In the genomic region with DNA sequence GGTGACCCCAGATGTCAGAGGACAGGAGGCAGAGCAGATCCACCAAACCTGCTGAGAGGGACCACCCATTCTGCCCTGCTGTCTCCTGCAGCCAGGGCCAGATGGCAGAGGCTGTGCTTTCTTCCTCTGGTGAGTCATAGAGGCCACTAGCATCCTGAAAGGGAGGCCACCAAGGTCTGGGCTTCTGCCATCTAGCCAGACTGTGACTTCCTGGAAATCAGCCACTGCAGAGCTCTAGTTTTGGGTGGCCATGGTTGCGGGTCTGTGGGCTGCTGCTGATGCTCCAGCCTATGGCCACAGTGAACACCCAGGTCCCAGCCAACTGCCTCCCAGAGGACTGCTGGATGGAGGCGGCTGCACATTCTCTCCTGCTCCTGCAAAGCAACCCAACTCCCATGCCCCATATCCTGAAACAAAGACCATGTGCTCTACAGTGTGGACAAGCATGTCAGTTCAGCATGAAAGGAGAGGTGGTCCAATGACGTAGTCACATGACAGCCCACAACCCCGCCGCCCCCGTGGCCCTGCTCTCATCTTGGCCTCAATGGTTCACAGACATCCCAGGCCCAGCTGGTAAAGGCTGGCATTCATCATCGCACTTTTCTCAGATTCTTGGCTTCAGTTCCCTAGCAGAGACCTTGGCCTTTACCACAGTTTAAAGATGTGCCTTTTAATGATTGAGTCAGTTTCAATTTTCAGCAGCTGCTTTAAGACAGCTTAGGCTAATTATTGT, we compare ENCODE assay signal across 1 cellular context.
TF ChIP-seq lines count a peak whose summit lies in the region.

No MANE protein-coding gene starts in this region.

TF ChIP-seq in GM23338, 12 proteins besides CTCF, POLR2A, EP300 and RAD21:
- TF ChIP-seq, protein P1, sequence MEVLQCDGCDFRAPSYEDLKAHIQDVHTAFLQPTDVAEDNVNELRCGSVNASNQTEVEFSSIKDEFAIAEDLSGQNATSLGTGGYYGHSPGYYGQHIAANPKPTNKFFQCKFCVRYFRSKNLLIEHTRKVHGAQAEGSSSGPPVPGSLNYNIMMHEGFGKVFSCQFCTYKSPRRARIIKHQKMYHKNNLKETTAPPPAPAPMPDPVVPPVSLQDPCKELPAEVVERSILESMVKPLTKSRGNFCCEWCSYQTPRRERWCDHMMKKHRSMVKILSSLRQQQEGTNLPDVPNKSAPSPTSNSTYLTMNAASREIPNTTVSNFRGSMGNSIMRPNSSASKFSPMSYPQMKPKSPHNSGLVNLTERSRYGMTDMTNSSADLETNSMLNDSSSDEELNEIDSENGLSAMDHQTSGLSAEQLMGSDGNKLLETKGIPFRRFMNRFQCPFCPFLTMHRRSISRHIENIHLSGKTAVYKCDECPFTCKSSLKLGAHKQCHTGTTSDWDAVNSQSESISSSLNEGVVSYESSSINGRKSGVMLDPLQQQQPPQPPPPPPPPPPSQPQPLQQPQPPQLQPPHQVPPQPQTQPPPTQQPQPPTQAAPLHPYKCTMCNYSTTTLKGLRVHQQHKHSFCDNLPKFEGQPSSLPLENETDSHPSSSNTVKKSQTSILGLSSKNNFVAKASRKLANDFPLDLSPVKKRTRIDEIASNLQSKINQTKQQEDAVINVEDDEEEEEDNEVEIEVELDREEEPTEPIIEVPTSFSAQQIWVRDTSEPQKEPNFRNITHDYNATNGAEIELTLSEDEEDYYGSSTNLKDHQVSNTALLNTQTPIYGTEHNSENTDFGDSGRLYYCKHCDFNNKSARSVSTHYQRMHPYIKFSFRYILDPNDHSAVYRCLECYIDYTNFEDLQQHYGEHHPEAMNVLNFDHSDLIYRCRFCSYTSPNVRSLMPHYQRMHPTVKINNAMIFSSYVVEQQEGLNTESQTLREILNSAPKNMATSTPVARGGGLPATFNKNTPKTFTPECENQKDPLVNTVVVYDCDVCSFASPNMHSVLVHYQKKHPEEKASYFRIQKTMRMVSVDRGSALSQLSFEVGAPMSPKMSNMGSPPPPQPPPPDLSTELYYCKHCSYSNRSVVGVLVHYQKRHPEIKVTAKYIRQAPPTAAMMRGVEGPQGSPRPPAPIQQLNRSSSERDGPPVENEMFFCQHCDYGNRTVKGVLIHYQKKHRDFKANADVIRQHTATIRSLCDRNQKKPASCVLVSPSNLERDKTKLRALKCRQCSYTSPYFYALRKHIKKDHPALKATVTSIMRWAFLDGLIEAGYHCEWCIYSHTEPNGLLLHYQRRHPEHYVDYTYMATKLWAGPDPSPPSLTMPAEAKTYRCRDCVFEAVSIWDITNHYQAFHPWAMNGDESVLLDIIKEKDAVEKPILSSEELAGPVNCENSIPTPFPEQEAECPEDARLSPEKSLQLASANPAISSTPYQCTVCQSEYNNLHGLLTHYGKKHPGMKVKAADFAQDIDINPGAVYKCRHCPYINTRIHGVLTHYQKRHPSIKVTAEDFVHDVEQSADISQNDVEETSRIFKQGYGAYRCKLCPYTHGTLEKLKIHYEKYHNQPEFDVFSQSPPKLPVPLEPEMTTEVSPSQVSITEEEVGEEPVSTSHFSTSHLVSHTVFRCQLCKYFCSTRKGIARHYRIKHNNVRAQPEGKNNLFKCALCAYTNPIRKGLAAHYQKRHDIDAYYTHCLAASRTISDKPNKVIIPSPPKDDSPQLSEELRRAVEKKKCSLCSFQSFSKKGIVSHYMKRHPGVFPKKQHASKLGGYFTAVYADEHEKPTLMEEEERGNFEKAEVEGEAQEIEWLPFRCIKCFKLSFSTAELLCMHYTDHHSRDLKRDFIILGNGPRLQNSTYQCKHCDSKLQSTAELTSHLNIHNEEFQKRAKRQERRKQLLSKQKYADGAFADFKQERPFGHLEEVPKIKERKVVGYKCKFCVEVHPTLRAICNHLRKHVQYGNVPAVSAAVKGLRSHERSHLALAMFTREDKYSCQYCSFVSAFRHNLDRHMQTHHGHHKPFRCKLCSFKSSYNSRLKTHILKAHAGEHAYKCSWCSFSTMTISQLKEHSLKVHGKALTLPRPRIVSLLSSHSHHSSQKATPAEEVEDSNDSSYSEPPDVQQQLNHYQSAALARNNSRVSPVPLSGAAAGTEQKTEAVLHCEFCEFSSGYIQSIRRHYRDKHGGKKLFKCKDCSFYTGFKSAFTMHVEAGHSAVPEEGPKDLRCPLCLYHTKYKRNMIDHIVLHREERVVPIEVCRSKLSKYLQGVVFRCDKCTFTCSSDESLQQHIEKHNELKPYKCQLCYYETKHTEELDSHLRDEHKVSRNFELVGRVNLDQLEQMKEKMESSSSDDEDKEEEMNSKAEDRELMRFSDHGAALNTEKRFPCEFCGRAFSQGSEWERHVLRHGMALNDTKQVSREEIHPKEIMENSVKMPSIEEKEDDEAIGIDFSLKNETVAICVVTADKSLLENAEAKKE (CRISPR knock-in tag; IDR thresholded peaks at IDR 0.05): no peak
- no peak for TF ChIP-seq JUNB (IDR thresholded peaks at IDR 0.05; ENCODE audit: unreplicated experiment)
- TF ChIP-seq ZNF331 (CRISPR knock-in tag; IDR thresholded peaks at IDR 0.05; ENCODE audit: low read depth): no peak
- TF ChIP-seq, protein P2, sequence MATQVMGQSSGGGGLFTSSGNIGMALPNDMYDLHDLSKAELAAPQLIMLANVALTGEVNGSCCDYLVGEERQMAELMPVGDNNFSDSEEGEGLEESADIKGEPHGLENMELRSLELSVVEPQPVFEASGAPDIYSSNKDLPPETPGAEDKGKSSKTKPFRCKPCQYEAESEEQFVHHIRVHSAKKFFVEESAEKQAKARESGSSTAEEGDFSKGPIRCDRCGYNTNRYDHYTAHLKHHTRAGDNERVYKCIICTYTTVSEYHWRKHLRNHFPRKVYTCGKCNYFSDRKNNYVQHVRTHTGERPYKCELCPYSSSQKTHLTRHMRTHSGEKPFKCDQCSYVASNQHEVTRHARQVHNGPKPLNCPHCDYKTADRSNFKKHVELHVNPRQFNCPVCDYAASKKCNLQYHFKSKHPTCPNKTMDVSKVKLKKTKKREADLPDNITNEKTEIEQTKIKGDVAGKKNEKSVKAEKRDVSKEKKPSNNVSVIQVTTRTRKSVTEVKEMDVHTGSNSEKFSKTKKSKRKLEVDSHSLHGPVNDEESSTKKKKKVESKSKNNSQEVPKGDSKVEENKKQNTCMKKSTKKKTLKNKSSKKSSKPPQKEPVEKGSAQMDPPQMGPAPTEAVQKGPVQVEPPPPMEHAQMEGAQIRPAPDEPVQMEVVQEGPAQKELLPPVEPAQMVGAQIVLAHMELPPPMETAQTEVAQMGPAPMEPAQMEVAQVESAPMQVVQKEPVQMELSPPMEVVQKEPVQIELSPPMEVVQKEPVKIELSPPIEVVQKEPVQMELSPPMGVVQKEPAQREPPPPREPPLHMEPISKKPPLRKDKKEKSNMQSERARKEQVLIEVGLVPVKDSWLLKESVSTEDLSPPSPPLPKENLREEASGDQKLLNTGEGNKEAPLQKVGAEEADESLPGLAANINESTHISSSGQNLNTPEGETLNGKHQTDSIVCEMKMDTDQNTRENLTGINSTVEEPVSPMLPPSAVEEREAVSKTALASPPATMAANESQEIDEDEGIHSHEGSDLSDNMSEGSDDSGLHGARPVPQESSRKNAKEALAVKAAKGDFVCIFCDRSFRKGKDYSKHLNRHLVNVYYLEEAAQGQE (IDR thresholded peaks at IDR 0.05; ENCODE audit: unreplicated experiment): no peak
- TF ChIP-seq EZH2phosphoT487 (IDR thresholded peaks at IDR 0.05; ENCODE audit: unreplicated experiment): no peak
- no peak for TF ChIP-seq ZNF114 (CRISPR knock-in tag; IDR thresholded peaks at IDR 0.05)
